27 cellular contexts compared by ENCODE assay signal in the genomic region with DNA sequence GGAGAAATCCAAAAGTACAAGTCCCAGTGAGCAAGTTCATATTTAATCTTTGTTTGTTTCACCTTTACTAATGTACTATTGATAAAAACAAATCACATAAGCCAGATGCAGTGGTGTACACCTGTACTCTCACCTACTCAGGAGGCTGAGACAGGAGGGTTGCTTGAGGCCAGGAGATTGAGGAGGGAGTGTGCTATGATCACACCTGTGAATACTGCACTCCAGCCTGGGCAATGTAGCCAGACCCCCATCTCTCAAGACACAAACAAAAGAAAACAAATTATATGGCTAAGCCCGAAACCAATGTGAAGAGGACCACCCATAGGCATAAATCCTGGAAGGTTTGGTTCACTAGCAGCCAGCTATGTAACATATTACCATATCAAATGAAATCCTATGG.
"Had no signal": no experiment of that assay in that cellular context is flagged by ENCODE, and none has a peak within 500 bp of the region (broad histone marks: within the 10 kb centered on the region; RNA-seq: fewer than 3 reads in every experiment).

No MANE protein-coding gene starts in this region.

- H3K27me3 ChIP-seq: ascending aorta, breast epithelium, cardiac muscle cell, colonic mucosa had no signal

- H3K27me3 Mint-ChIP-seq: activated CD4-positive, alpha-beta memory T cell treated with anti-CD3 and anti-CD28 coated beads for 36 hours; activated CD8-positive, alpha-beta memory T cell treated with anti-CD3 and anti-CD28 coated beads, Interleukin-2, amount 10 ng/mL, durations not matched to agents 7 days and 5 days; activated naive CD4-positive, alpha-beta T cell treated with anti-CD3 and anti-CD28 coated beads, Interleukin-2, amount 10 ng/mL, durations not matched to agents 7 days and 5 days; activated naive CD8-positive, alpha-beta T cell treated with anti-CD3 and anti-CD28 coated beads, Interleukin-2, amount 10 ng/mL, durations not matched to agents 7 days and 5 days; activated T-cell treated with anti-CD3 and anti-CD28 coated beads, Interleukin-2, amount 50 U/mL, for 24 hours had no signal

- H3K9me3 ChIP-seq: breast epithelium, colonic mucosa had no signal

- DNase-seq: activated CD4-positive, alpha-beta memory T cell treated with anti-CD3 and anti-CD28 coated beads for 36 hours; activated CD4-positive, alpha-beta T cell treated with anti-CD3 and anti-CD28 coated beads for 1 hour; activated CD4-positive, alpha-beta T cell treated with anti-CD3 and anti-CD28 coated beads for 4 hours; activated CD4-positive, alpha-beta T cell treated with anti-CD3 and anti-CD28 coated beads, Interleukin-2, amount 50 U/mL, for 1 hour; activated CD8-positive, alpha-beta memory T cell treated with anti-CD3 and anti-CD28 coated beads, Interleukin-2, amount 10 ng/mL, durations not matched to agents 7 days and 5 days; activated CD8-positive, alpha-beta memory T cell treated with anti-CD3 and anti-CD28 coated beads, Interleukin-2, amount 50 U/mL, for 4 hours; activated CD8-positive, alpha-beta T cell treated with anti-CD3 and anti-CD28 coated beads, Interleukin-2, amount 10 ng/mL, durations not matched to agents 7 days and 5 days; activated gamma-delta T cell; activated naive CD4-positive, alpha-beta T cell; activated naive CD4-positive, alpha-beta T cell treated with anti-CD3 and anti-CD28 coated beads, Interleukin-2, amount 10 ng/mL, durations not matched to agents 7 days and 5 days; activated naive CD8-positive, alpha-beta T cell treated with anti-CD3 and anti-CD28 coated beads, Interleukin-2, amount 10 ng/mL, durations not matched to agents 7 days and 5 days; activated T-cell treated with anti-CD3 and anti-CD28 coated beads for 4 hours; activated T-cell treated with anti-CD3 and anti-CD28 coated beads, Interleukin-2, amount 50 U/mL, for 24 hours; activated T-cell treated with anti-CD3 and anti-CD28 coated beads, Interleukin-2, amount 50 U/mL, for 72 hours; central memory CD4-positive, alpha-beta T cell; cerebellar nuclear complex; colonic mucosa; effector CD8-positive, alpha-beta T cell; foreskin fibroblast; head of caudate nucleus; T-helper 2 cell had no signal

- H3K4me3 ChIP-seq: ascending aorta, breast epithelium, cardiac muscle cell, colonic mucosa had no signal

- ATAC-seq: activated CD8-positive, alpha-beta memory T cell treated with anti-CD3 and anti-CD28 coated beads, Interleukin-2, amount 10 ng/mL, durations not matched to agents 7 days and 5 days; activated CD8-positive, alpha-beta T cell treated with anti-CD3 and anti-CD28 coated beads, Interleukin-2, amount 10 ng/mL, durations not matched to agents 7 days and 5 days; activated naive CD4-positive, alpha-beta T cell treated with anti-CD3 and anti-CD28 coated beads, Interleukin-2, amount 50 U/mL, for 72 hours; activated T-cell treated with anti-CD3 and anti-CD28 coated beads, Interleukin-2, amount 50 U/mL, for 72 hours had no signal

- H3K27ac Mint-ChIP-seq: activated CD4-positive, alpha-beta memory T cell treated with anti-CD3 and anti-CD28 coated beads for 36 hours; activated CD8-positive, alpha-beta memory T cell treated with anti-CD3 and anti-CD28 coated beads, Interleukin-2, amount 10 ng/mL, durations not matched to agents 7 days and 5 days; activated CD8-positive, alpha-beta T cell treated with anti-CD3 and anti-CD28 coated beads, Interleukin-2, amount 10 ng/mL, durations not matched to agents 7 days and 5 days; activated naive CD4-positive, alpha-beta T cell treated with anti-CD3 and anti-CD28 coated beads, Interleukin-2, amount 10 ng/mL, durations not matched to agents 7 days and 5 days; activated naive CD8-positive, alpha-beta T cell treated with anti-CD3 and anti-CD28 coated beads, Interleukin-2, amount 10 ng/mL, durations not matched to agents 7 days and 5 days; activated T-cell treated with anti-CD3 and anti-CD28 coated beads, Interleukin-2, amount 50 U/mL, for 24 hours; activated T-cell treated with anti-CD3 and anti-CD28 coated beads, Interleukin-2, amount 50 U/mL, for 72 hours; brain had no signal

- H3K36me3 Mint-ChIP-seq: activated naive CD4-positive, alpha-beta T cell treated with anti-CD3 and anti-CD28 coated beads, Interleukin-2, amount 50 U/mL, for 72 hours; brain had no signal

- H3K4me3 Mint-ChIP-seq: activated CD4-positive, alpha-beta memory T cell treated with anti-CD3 and anti-CD28 coated beads for 36 hours; activated CD8-positive, alpha-beta memory T cell treated with anti-CD3 and anti-CD28 coated beads, Interleukin-2, amount 10 ng/mL, durations not matched to agents 7 days and 5 days; activated CD8-positive, alpha-beta T cell treated with anti-CD3 and anti-CD28 coated beads, Interleukin-2, amount 10 ng/mL, durations not matched to agents 7 days and 5 days; activated naive CD4-positive, alpha-beta T cell treated with anti-CD3 and anti-CD28 coated beads, Interleukin-2, amount 10 ng/mL, durations not matched to agents 7 days and 5 days; activated naive CD8-positive, alpha-beta T cell treated with anti-CD3 and anti-CD28 coated beads, Interleukin-2, amount 10 ng/mL, durations not matched to agents 7 days and 5 days; activated T-cell treated with anti-CD3 and anti-CD28 coated beads, Interleukin-2, amount 50 U/mL, for 24 hours; activated T-cell treated with anti-CD3 and anti-CD28 coated beads, Interleukin-2, amount 50 U/mL, for 72 hours; brain had no signal

- H3K4me1 ChIP-seq: ascending aorta, breast epithelium, colonic mucosa had no signal

- H3K27ac ChIP-seq: ascending aorta, breast epithelium, cardiac muscle cell, colonic mucosa, epithelial cell of prostate had no signal

- H3K4me1 Mint-ChIP-seq: activated CD8-positive, alpha-beta memory T cell treated with anti-CD3 and anti-CD28 coated beads, Interleukin-2, amount 10 ng/mL, durations not matched to agents 7 days and 5 days; activated naive CD4-positive, alpha-beta T cell treated with anti-CD3 and anti-CD28 coated beads, Interleukin-2, amount 10 ng/mL, durations not matched to agents 7 days and 5 days; activated naive CD8-positive, alpha-beta T cell treated with anti-CD3 and anti-CD28 coated beads, Interleukin-2, amount 10 ng/mL, durations not matched to agents 7 days and 5 days; brain had no signal

- H3K36me3 ChIP-seq: ascending aorta, breast epithelium, cardiac muscle cell, colonic mucosa had no signal
